Comparison of ENCODE assay signal across 8 cellular contexts in the genomic region with DNA sequence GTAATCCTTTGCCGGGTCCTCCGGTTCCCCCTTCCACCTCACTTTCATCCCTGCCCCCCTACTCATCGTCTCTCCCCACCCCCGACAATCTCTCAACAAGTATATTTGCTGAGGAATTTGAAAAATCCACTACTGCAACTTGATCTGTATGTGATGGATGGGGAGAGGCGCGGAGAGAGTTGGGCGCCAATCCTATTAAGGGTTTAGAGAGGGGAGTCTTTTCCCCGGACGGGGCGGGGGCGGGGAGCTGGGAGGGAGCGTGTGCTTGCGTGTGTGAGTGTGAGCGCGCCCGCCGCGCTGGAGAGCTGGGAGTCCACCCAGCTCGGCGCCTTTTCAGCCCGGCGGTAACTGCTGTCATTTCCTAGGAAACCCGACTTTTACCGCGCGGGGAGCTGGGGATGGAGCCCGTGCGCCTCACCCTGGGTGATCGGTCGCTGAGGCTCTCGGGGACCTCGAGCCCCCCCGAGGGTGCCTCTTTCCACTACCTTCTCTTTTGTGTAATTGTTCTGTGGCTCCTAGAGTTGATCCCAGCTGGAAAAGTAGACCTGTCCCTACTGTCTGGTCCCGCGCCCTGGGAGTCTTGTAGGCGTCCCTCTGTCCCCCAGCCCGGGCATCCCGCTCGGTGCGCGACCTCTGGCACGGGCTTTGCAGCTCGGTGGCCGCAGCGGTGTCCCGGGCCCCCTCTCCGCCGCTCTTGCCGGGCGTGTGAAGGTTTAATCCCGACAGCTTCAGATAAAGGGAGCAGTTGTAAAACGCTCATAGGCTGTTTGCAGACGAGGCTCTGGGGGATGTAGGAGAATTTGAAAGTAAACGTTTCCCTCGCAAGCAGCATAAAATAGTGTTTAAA. TPM values are rescaled to one million over a fixed set of nuclear protein-coding genes. Genes with fewer than 3 reads are reported as not detected.
A peak's percentile ranks its signal among the peaks of the same experiment; 100 is the strongest.
DNase-seq lines count a peak whose midpoint lies in the region; ATAC-seq, FAIRE-seq and TF ChIP-seq lines count a peak whose summit lies in the region.

No MANE protein-coding gene starts in this region.

- POLR2A ChIA-PET in activated CD4-positive, alpha-beta memory T cell treated with anti-CD3 and anti-CD28 coated beads, Interleukin-2, amount 10 ng/mL, durations not matched to agents 7 days and 5 days (lab: Charles Lee): no interaction called here
- POLR2A ChIA-PET in activated CD4-positive, alpha-beta memory T cell treated with anti-CD3 and anti-CD28 coated beads for 36 hours (lab: Charles Lee): no interaction called here
- POLR2A ChIA-PET in SK-N-SH (lab: Yijun Ruan, JAX): interaction anchor here (1.1 kb wide), 1 partner anchor 18 kb away, joined by 3 read pairs; no protein-coding TSS in a partner anchor

- H3K27ac ChIP-seq in SK-N-SH (ENCODE audit: low read depth in 2 of 2, low read length in 1 of 2): peak overlapping the region; percentile 74 to 81
- no peak overlapping the region for H3K27ac ChIP-seq in pancreas

- TF ChIP-seq EP300 in SK-N-SH (IDR thresholded peaks at IDR 0.05; ENCODE audit: borderline replicate concordance in 1 of 2, low read depth in 1 of 2, low read length in 1 of 2): no peak

- H3K9me3 ChIP-seq in SK-N-SH (no peaks in the 10 kb centered on the region), pancreas (no peaks in the 10 kb centered on the region)

- H3K9ac ChIP-seq in SK-N-SH: peak overlapping the region; percentile 92

- peak overlapping the region; percentile 90 for H2AFZ ChIP-seq in SK-N-SH (ENCODE audit: low read depth)

- peaks cover 73% of the 10 kb centered on the region for H3K27me3 Mint-ChIP-seq in activated CD4-positive, alpha-beta memory T cell treated with anti-CD3 and anti-CD28 coated beads, Interleukin-2, amount 10 ng/mL, durations not matched to agents 7 days and 5 days
- peaks cover 61% of the 10 kb centered on the region for H3K27me3 Mint-ChIP-seq in activated CD4-positive, alpha-beta memory T cell treated with anti-CD3 and anti-CD28 coated beads for 36 hours

- WGBS in SK-N-SH (ENCODE audit: low lambda C conversion rate): 26% methylated on average over 41 of the region's 55 CpGs
- 2% methylated on average over 50 to 55 of the region's 55 CpGs for WGBS in pancreas, 2 donors

- H3K4me3 ChIP-seq in SK-N-SH (ENCODE audit: low read depth in 2 of 2, low read length in 1 of 2) (peak overlapping the region; percentile 80 to 88), pancreas (peak overlapping the region in 2 of 4 donors; percentile 13 to 47)

- CTCF ChIA-PET in activated CD4-positive, alpha-beta memory T cell treated with anti-CD3 and anti-CD28 coated beads, Interleukin-2, amount 10 ng/mL, durations not matched to agents 7 days and 5 days (lab: Charles Lee): interaction anchor here (1.0 kb wide), 1 partner anchor 25 kb away, joined by 3 read pairs; no protein-coding TSS in a partner anchor
- CTCF ChIA-PET in activated CD4-positive, alpha-beta memory T cell treated with anti-CD3 and anti-CD28 coated beads for 36 hours (lab: Charles Lee): no interaction called here
- CTCF ChIA-PET in SK-N-SH (lab: Yijun Ruan, JAX): interaction anchor here (0.8 to 4.0 kb wide), 33 partner anchors 11 to 350 kb away, joined by 3 to 25 read pairs (median 5); no protein-coding TSS in a partner anchor

- TF ChIP-seq CTCF in SK-N-SH (IDR thresholded peaks at IDR 0.05): no peak; the same call in 1 of the 2 replicates
- no peak for TF ChIP-seq CTCF in pancreas (IDR thresholded peaks at IDR 0.05)

- H3K4me1 ChIP-seq in SK-N-SH (ENCODE audit: control insufficient read depth in 1 of 2, insufficient read depth in 2 of 2, low read depth in 1 of 2, low read length in 1 of 2) (peaks cover 11 to 28% of the 10 kb centered on the region in 2 experiments; a peak in 3 of 4 replicates), pancreas (peaks cover 0 to 6% (median 4%) of the 10 kb centered on the region in 3 donors)

- H3K4me1 Mint-ChIP-seq in activated CD4-positive, alpha-beta memory T cell treated with anti-CD3 and anti-CD28 coated beads, Interleukin-2, amount 10 ng/mL, durations not matched to agents 7 days and 5 days: peaks cover 21% of the 10 kb centered on the region
- peaks cover 6% of the 10 kb centered on the region for H3K4me1 Mint-ChIP-seq in activated CD4-positive, alpha-beta memory T cell treated with anti-CD3 and anti-CD28 coated beads for 36 hours (ENCODE audit: low read depth)

- H3K27me3 ChIP-seq in SK-N-SH (ENCODE audit: insufficient read depth) (no peaks in the 10 kb centered on the region), pancreas (peaks cover 0 to 33% (median 10%) of the 10 kb centered on the region in 4 donors)

- no peak for TF ChIP-seq RAD21 in SK-N-SH (IDR thresholded peaks at IDR 0.05; ENCODE audit: low read length)

- H3K27ac Mint-ChIP-seq in activated CD4-positive, alpha-beta memory T cell treated with anti-CD3 and anti-CD28 coated beads, Interleukin-2, amount 10 ng/mL, durations not matched to agents 7 days and 5 days: no peak overlapping the region
- no peak overlapping the region for H3K27ac Mint-ChIP-seq in activated CD4-positive, alpha-beta memory T cell treated with anti-CD3 and anti-CD28 coated beads for 36 hours

- H3K36me3 ChIP-seq in SK-N-SH (replicated peaks in 1 of 2; ENCODE audit: control insufficient read depth in 1 of 2, insufficient read depth in 2 of 2, low read length in 1 of 2): no peaks in the 10 kb centered on the region
- no peaks in the 10 kb centered on the region for H3K36me3 ChIP-seq in pancreas

- ATAC-seq in pancreas (peak; percentile 8 to 44 (median 38)), GM21423 (IDR thresholded peaks at IDR 0.05; ENCODE audit: unreplicated experiment) (no peak), HG02852 (IDR thresholded peaks at IDR 0.05; ENCODE audit: unreplicated experiment) (no peak)

- no peak for FAIRE-seq in pancreas (lab: Jason Lieb, UNC)

- intact Hi-C loops in activated CD4-positive, alpha-beta memory T cell treated with anti-CD3 and anti-CD28 coated beads for 36 hours (cut with micrococcal nuclease): loop anchor here (5.0 kb wide), 1 partner anchor 335 kb away; no protein-coding TSS in a partner anchor
- intact Hi-C loops in pancreas (cut with DNase I): loop anchor here in 1 of 3 donors (5.0 kb wide), 1 partner anchor 335 kb away; no protein-coding TSS in a partner anchor

- peak; percentile 12 for DNase-seq in activated CD4-positive, alpha-beta memory T cell treated with anti-CD3 and anti-CD28 coated beads, Interleukin-2, amount 10 ng/mL, durations not matched to agents 7 days and 5 days
- no peak for DNase-seq in activated CD4-positive, alpha-beta memory T cell treated with anti-CD3 and anti-CD28 coated beads for 36 hours
- peak; percentile 74 for DNase-seq in SK-N-SH
- peak; percentile 37 for DNase-seq in globus pallidus (ENCODE audit: low spot score)
- DNase-seq in pancreas: peak in 1 of 6 donors; percentile 71
- no peak for DNase-seq in superior temporal gyrus (ENCODE audit: extremely low spot score)

- no peaks in the 10 kb centered on the region for H3K36me3 Mint-ChIP-seq in activated CD4-positive, alpha-beta memory T cell treated with anti-CD3 and anti-CD28 coated beads, Interleukin-2, amount 10 ng/mL, durations not matched to agents 7 days and 5 days (ENCODE audit: low read depth)
- H3K36me3 Mint-ChIP-seq in activated CD4-positive, alpha-beta memory T cell treated with anti-CD3 and anti-CD28 coated beads for 36 hours: no peaks in the 10 kb centered on the region

- H3K4me2 ChIP-seq in SK-N-SH: peak overlapping the region; percentile 95

- H3K79me2 ChIP-seq in SK-N-SH (ENCODE audit: insufficient read depth): peaks cover 62% of the 10 kb centered on the region

- H3K9me2 ChIP-seq in SK-N-SH: no peaks in the 10 kb centered on the region

- peaks cover 23% of the 10 kb centered on the region for H4K20me1 ChIP-seq in SK-N-SH (ENCODE audit: insufficient read depth)

- H3K9me3 Mint-ChIP-seq in activated CD4-positive, alpha-beta memory T cell treated with anti-CD3 and anti-CD28 coated beads, Interleukin-2, amount 10 ng/mL, durations not matched to agents 7 days and 5 days: no peaks in the 10 kb centered on the region
- H3K9me3 Mint-ChIP-seq in activated CD4-positive, alpha-beta memory T cell treated with anti-CD3 and anti-CD28 coated beads for 36 hours: no peaks in the 10 kb centered on the region

- H3K4me3 Mint-ChIP-seq in activated CD4-positive, alpha-beta memory T cell treated with anti-CD3 and anti-CD28 coated beads, Interleukin-2, amount 10 ng/mL, durations not matched to agents 7 days and 5 days: peak overlapping the region; percentile 32
- no peak overlapping the region for H3K4me3 Mint-ChIP-seq in activated CD4-positive, alpha-beta memory T cell treated with anti-CD3 and anti-CD28 coated beads for 36 hours

- peaks cover 6% of the 10 kb centered on the region for H3F3A ChIP-seq in SK-N-SH (replicated peaks; ENCODE audit: insufficient read depth)

TF ChIP-seq in SK-N-SH, 30 proteins besides CTCF, POLR2A, EP300 and RAD21 (continues in another document):
- TF ChIP-seq, protein P1, sequence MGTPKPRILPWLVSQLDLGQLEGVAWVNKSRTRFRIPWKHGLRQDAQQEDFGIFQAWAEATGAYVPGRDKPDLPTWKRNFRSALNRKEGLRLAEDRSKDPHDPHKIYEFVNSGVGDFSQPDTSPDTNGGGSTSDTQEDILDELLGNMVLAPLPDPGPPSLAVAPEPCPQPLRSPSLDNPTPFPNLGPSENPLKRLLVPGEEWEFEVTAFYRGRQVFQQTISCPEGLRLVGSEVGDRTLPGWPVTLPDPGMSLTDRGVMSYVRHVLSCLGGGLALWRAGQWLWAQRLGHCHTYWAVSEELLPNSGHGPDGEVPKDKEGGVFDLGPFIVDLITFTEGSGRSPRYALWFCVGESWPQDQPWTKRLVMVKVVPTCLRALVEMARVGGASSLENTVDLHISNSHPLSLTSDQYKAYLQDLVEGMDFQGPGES (IDR thresholded peaks at IDR 0.05; ENCODE audit: low read depth, low read length): no peak
- TF ChIP-seq, protein P2, sequence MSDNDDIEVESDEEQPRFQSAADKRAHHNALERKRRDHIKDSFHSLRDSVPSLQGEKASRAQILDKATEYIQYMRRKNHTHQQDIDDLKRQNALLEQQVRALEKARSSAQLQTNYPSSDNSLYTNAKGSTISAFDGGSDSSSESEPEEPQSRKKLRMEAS (IDR thresholded peaks at IDR 0.05; ENCODE audit: low read depth): no peak
- TF ChIP-seq POLR2AphosphoS5 (IDR thresholded peaks at IDR 0.05; ENCODE audit: low read depth, low read length): peak; percentile 23; the same call in 1 of the 2 replicates
- TF ChIP-seq MXI1 (IDR thresholded peaks at IDR 0.05; ENCODE audit: low read depth, low read length): no peak
- no peak for TF ChIP-seq SMC3 (IDR thresholded peaks at IDR 0.05; ENCODE audit: low read depth, low read length)
- TF ChIP-seq TEAD4 (IDR thresholded peaks at IDR 0.05; ENCODE audit: borderline replicate concordance, insufficient read depth): peak; percentile 44; the same call in 1 of the 2 replicates

RNA-seq across cellular contexts. Expression of a gene that starts 1.5 kb away (rescaled TPM):
- total RNA-seq in activated CD4-positive, alpha-beta memory T cell treated with anti-CD3 and anti-CD28 coated beads, Interleukin-2, amount 10 ng/mL, durations not matched to agents 7 days and 5 days: under 1 TPM; 0.43 to 0.75 TPM
- not detected for total RNA-seq in activated CD4-positive, alpha-beta memory T cell treated with anti-CD3 and anti-CD28 coated beads for 36 hours
- 2.0 and 3.4 TPM in 2 replicates for polyA plus RNA-seq in SK-N-SH (2012; rRNA removed)
- polyA plus RNA-seq in SK-N-SH (2012; cell fraction: cytosol; rRNA removed): 1.4 and 2.5 TPM in 2 replicates
- 11.3 and 12.5 TPM in 2 replicates for polyA plus RNA-seq in SK-N-SH (2012; cell fraction: nucleus; rRNA removed)
- total RNA-seq in pancreas: 1 to 10 TPM in 2 of 6 donors, under 1 TPM in 4; 0.14 to 3.2 (median 0.53) TPM
- 1 to 10 TPM in 1 of 2 donors, under 1 TPM in 1; 0.14 to 1.6 TPM for polyA plus RNA-seq in pancreas

Comparison
In these comparisons a context has a peak if more than half of its experiments do, and no peak if none do; other contexts are left out.
1. DNase-seq: peak in activated CD4-positive, alpha-beta memory T cell treated with anti-CD3 and anti-CD28 coated beads, Interleukin-2, amount 10 ng/mL, durations not matched to agents 7 days and 5 days (single experiment), SK-N-SH (single experiment) and globus pallidus (single experiment); none in activated CD4-positive, alpha-beta memory T cell treated with anti-CD3 and anti-CD28 coated beads for 36 hours (single experiment) and superior temporal gyrus (single experiment).
2. H3K27ac ChIP-seq: peak in SK-N-SH (2 of 2); none in pancreas (0 of 4).
3. ATAC-seq: peak in pancreas (4 of 4); none in GM21423 (single experiment) and HG02852 (single experiment).